Comparison of ENCODE assay signal across 27 cellular contexts in genomic region chr21:42690586-42690985, GRCh38.
"Had no signal": no experiment of that assay in that cellular context is flagged by ENCODE, and none has a peak within 500 bp of the region (broad histone marks: within the 10 kb centered on the region; RNA-seq: fewer than 3 reads in every experiment).

No MANE protein-coding gene starts in this region.

- H3K27me3 Mint-ChIP-seq: activated CD4-positive, alpha-beta memory T cell treated with anti-CD3 and anti-CD28 coated beads for 36 hours; activated CD4-positive, alpha-beta T cell treated with anti-CD3 and anti-CD28 coated beads for 36 hours; activated CD4-positive, alpha-beta T cell treated with anti-CD3 and anti-CD28 coated beads, Interleukin-2, amount 10 ng/mL, durations not matched to agents 24 days and 14 days; activated CD8-positive, alpha-beta memory T cell treated with anti-CD3 and anti-CD28 coated beads, Interleukin-2, amount 10 ng/mL, durations not matched to agents 7 days and 5 days; activated naive CD4-positive, alpha-beta T cell treated with anti-CD3 and anti-CD28 coated beads, Interleukin-2, amount 10 ng/mL, durations not matched to agents 7 days and 5 days; activated naive CD8-positive, alpha-beta T cell treated with anti-CD3 and anti-CD28 coated beads, Interleukin-2, amount 10 ng/mL, durations not matched to agents 7 days and 5 days; activated T-cell treated with anti-CD3 and anti-CD28 coated beads, Interleukin-2, amount 50 U/mL, for 24 hours; central memory CD8-positive, alpha-beta T cell; effector memory CD8-positive, alpha-beta T cell had no signal

- H3K4me3 Mint-ChIP-seq: activated CD4-positive, alpha-beta memory T cell treated with anti-CD3 and anti-CD28 coated beads for 36 hours; activated CD4-positive, alpha-beta T cell treated with anti-CD3 and anti-CD28 coated beads for 36 hours; activated CD4-positive, alpha-beta T cell treated with anti-CD3 and anti-CD28 coated beads, Interleukin-2, amount 10 ng/mL, durations not matched to agents 24 days and 14 days; activated CD8-positive, alpha-beta memory T cell treated with anti-CD3 and anti-CD28 coated beads, Interleukin-2, amount 10 ng/mL, durations not matched to agents 7 days and 5 days; activated CD8-positive, alpha-beta T cell treated with anti-CD3 and anti-CD28 coated beads, Interleukin-2, amount 10 ng/mL, durations not matched to agents 7 days and 5 days; activated naive CD4-positive, alpha-beta T cell treated with anti-CD3 and anti-CD28 coated beads, Interleukin-2, amount 10 ng/mL, durations not matched to agents 7 days and 5 days; activated naive CD8-positive, alpha-beta T cell treated with anti-CD3 and anti-CD28 coated beads, Interleukin-2, amount 10 ng/mL, durations not matched to agents 7 days and 5 days; activated T-cell treated with anti-CD3 and anti-CD28 coated beads, Interleukin-2, amount 50 U/mL, for 24 hours; activated T-cell treated with anti-CD3 and anti-CD28 coated beads, Interleukin-2, amount 50 U/mL, for 72 hours; central memory CD8-positive, alpha-beta T cell; effector memory CD8-positive, alpha-beta T cell had no signal

- DNase-seq: activated CD4-positive, alpha-beta memory T cell treated with anti-CD3 and anti-CD28 coated beads for 36 hours; activated CD4-positive, alpha-beta T cell treated with anti-CD3 and anti-CD28 coated beads for 36 hours; activated CD4-positive, alpha-beta T cell treated with anti-CD3 and anti-CD28 coated beads, Interleukin-2, amount 10 ng/mL, durations not matched to agents 24 days and 14 days; activated CD4-positive, CD25-positive, alpha-beta regulatory T cell; activated CD4-positive, CD25-positive, alpha-beta regulatory T cell treated with anti-CD3 and anti-CD28 coated beads, Interleukin-2, amount 50 U/mL, for 72 hours; activated CD8-positive, alpha-beta memory T cell treated with anti-CD3 and anti-CD28 coated beads, Interleukin-2, amount 10 ng/mL, durations not matched to agents 7 days and 5 days; activated CD8-positive, alpha-beta memory T cell treated with anti-CD3 and anti-CD28 coated beads, Interleukin-2, amount 50 U/mL, for 4 hours; activated CD8-positive, alpha-beta T cell treated with anti-CD3 and anti-CD28 coated beads, Interleukin-2, amount 10 ng/mL, durations not matched to agents 7 days and 5 days; activated gamma-delta T cell; activated naive CD4-positive, alpha-beta T cell; activated naive CD4-positive, alpha-beta T cell treated with anti-CD3 and anti-CD28 coated beads, Interleukin-2, amount 10 ng/mL, durations not matched to agents 7 days and 5 days; activated naive CD8-positive, alpha-beta T cell treated with anti-CD3 and anti-CD28 coated beads, Interleukin-2, amount 10 ng/mL, durations not matched to agents 7 days and 5 days; activated T-cell treated with anti-CD3 and anti-CD28 coated beads, Interleukin-2, amount 50 U/mL, for 24 hours; activated T-cell treated with anti-CD3 and anti-CD28 coated beads, Interleukin-2, amount 50 U/mL, for 72 hours; brain microvascular endothelial cell; cortex of kidney; dermis blood vessel endothelial cell; effector CD4-positive, alpha-beta T cell; effector memory CD8-positive, alpha-beta T cell; erythroblast; foreskin keratinocyte; gastrocnemius medialis; glutamatergic neuron; T-helper 2 cell had no signal

- H3K4me1 ChIP-seq: foreskin keratinocyte, gastrocnemius medialis had no signal

- H3K9me3 ChIP-seq: esophagus muscularis mucosa had no signal

- H3K27ac ChIP-seq: brain microvascular endothelial cell, esophagus muscularis mucosa, foreskin keratinocyte, gastrocnemius medialis had no signal

- H3K4me1 Mint-ChIP-seq: activated CD4-positive, alpha-beta T cell treated with anti-CD3 and anti-CD28 coated beads for 36 hours; activated naive CD8-positive, alpha-beta T cell treated with anti-CD3 and anti-CD28 coated beads, Interleukin-2, amount 10 ng/mL, durations not matched to agents 7 days and 5 days; central memory CD8-positive, alpha-beta T cell had no signal

- H3K27ac Mint-ChIP-seq: activated CD4-positive, alpha-beta memory T cell treated with anti-CD3 and anti-CD28 coated beads for 36 hours; activated CD4-positive, alpha-beta T cell treated with anti-CD3 and anti-CD28 coated beads for 36 hours; activated CD4-positive, alpha-beta T cell treated with anti-CD3 and anti-CD28 coated beads, Interleukin-2, amount 10 ng/mL, durations not matched to agents 24 days and 14 days; activated CD8-positive, alpha-beta memory T cell treated with anti-CD3 and anti-CD28 coated beads, Interleukin-2, amount 10 ng/mL, durations not matched to agents 7 days and 5 days; activated CD8-positive, alpha-beta T cell treated with anti-CD3 and anti-CD28 coated beads, Interleukin-2, amount 10 ng/mL, durations not matched to agents 7 days and 5 days; activated naive CD4-positive, alpha-beta T cell treated with anti-CD3 and anti-CD28 coated beads, Interleukin-2, amount 10 ng/mL, durations not matched to agents 7 days and 5 days; activated naive CD4-positive, alpha-beta T cell treated with anti-CD3 and anti-CD28 coated beads, Interleukin-2, amount 50 U/mL, for 72 hours; activated naive CD8-positive, alpha-beta T cell treated with anti-CD3 and anti-CD28 coated beads, Interleukin-2, amount 10 ng/mL, durations not matched to agents 7 days and 5 days; activated T-cell treated with anti-CD3 and anti-CD28 coated beads, Interleukin-2, amount 50 U/mL, for 24 hours; activated T-cell treated with anti-CD3 and anti-CD28 coated beads, Interleukin-2, amount 50 U/mL, for 72 hours; effector memory CD8-positive, alpha-beta T cell had no signal

- H3K9me3 Mint-ChIP-seq: activated CD4-positive, alpha-beta memory T cell treated with anti-CD3 and anti-CD28 coated beads for 36 hours; activated CD4-positive, alpha-beta T cell treated with anti-CD3 and anti-CD28 coated beads, Interleukin-2, amount 10 ng/mL, durations not matched to agents 24 days and 14 days; activated naive CD4-positive, alpha-beta T cell treated with anti-CD3 and anti-CD28 coated beads, Interleukin-2, amount 10 ng/mL, durations not matched to agents 7 days and 5 days; activated naive CD4-positive, alpha-beta T cell treated with anti-CD3 and anti-CD28 coated beads, Interleukin-2, amount 50 U/mL, for 72 hours; activated naive CD8-positive, alpha-beta T cell treated with anti-CD3 and anti-CD28 coated beads, Interleukin-2, amount 10 ng/mL, durations not matched to agents 7 days and 5 days; activated T-cell treated with anti-CD3 and anti-CD28 coated beads, Interleukin-2, amount 50 U/mL, for 24 hours; activated T-cell treated with anti-CD3 and anti-CD28 coated beads, Interleukin-2, amount 50 U/mL, for 72 hours; central memory CD8-positive, alpha-beta T cell; effector memory CD8-positive, alpha-beta T cell had no signal

- ATAC-seq: activated CD4-positive, alpha-beta T cell treated with anti-CD3 and anti-CD28 coated beads for 36 hours; activated CD8-positive, alpha-beta memory T cell treated with anti-CD3 and anti-CD28 coated beads, Interleukin-2, amount 10 ng/mL, durations not matched to agents 7 days and 5 days; activated CD8-positive, alpha-beta T cell treated with anti-CD3 and anti-CD28 coated beads, Interleukin-2, amount 10 ng/mL, durations not matched to agents 7 days and 5 days; activated naive CD4-positive, alpha-beta T cell treated with anti-CD3 and anti-CD28 coated beads, Interleukin-2, amount 50 U/mL, for 72 hours; activated T-cell treated with anti-CD3 and anti-CD28 coated beads, Interleukin-2, amount 50 U/mL, for 72 hours; effector memory CD8-positive, alpha-beta T cell; foreskin keratinocyte; gastrocnemius medialis had no signal

- H3K36me3 Mint-ChIP-seq: activated CD4-positive, alpha-beta memory T cell treated with anti-CD3 and anti-CD28 coated beads for 36 hours; activated CD8-positive, alpha-beta memory T cell treated with anti-CD3 and anti-CD28 coated beads, Interleukin-2, amount 10 ng/mL, durations not matched to agents 7 days and 5 days; activated naive CD4-positive, alpha-beta T cell treated with anti-CD3 and anti-CD28 coated beads, Interleukin-2, amount 10 ng/mL, durations not matched to agents 7 days and 5 days; activated naive CD4-positive, alpha-beta T cell treated with anti-CD3 and anti-CD28 coated beads, Interleukin-2, amount 50 U/mL, for 72 hours had no signal

- H3K27me3 ChIP-seq: brain microvascular endothelial cell, esophagus muscularis mucosa, foreskin keratinocyte, gastrocnemius medialis had no signal

- H3K36me3 ChIP-seq: brain microvascular endothelial cell, gastrocnemius medialis had no signal

- H3K4me3 ChIP-seq: esophagus muscularis mucosa, gastrocnemius medialis had no signal
